ENCODE assay signal across 13 cellular contexts in the genomic region with DNA sequence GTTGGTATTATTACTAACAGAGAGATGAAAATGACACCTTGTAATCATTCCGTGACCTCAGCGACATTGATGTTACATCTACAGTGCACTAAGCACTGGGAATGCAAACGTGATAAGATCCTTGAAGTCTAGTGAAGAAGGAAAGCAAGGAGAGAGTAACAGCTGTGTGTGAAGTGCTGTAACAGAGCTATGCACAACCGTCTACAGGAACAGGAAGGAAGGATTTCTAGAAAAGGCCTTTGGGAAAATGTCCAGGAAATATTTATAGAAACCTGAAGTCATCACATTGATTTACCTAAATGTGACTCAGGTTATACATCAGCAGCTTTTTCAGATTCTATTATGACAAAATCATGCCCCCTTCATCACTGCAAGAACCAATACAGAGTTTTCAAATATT.
DNase-seq lines count a peak whose midpoint lies in the region; ATAC-seq, FAIRE-seq and TF ChIP-seq lines count a peak whose summit lies in the region.
"Had no signal": no experiment of that assay in that cellular context is flagged by ENCODE, and none has a peak within 500 bp of the region (broad histone marks: within the 10 kb centered on the region; RNA-seq: fewer than 3 reads in every experiment).

No MANE protein-coding gene starts in this region.

- no peak for FAIRE-seq in A549 (lab: Jason Lieb, UNC)

- DNase-seq in A549 (ENCODE audit: low read depth in 1 of 2, low spot score in 1 of 2) = peak in 1 of 2 experiments; percentile 85
- peak; percentile 6 for DNase-seq in EL
- DNase-seq in kidney tubule cell (ENCODE audit: low spot score) = peak; percentile 79
- DNase-seq in colonic mucosa = no peak
- DNase-seq in type B pancreatic cell (ENCODE audit: extremely low spot score, unreplicated experiment) = no peak
- DNase-seq: MM.1S, NCI-H510A treated with DMSO at 0.1 percent for 48 hours, SHP77 treated with DMSO at 0.1 percent for 48 hours had no signal

- ATAC-seq in A549 = peak; percentile 75 to 86
- ATAC-seq in GM19452 (IDR thresholded peaks at IDR 0.05; ENCODE audit: unreplicated experiment) = no peak
- ATAC-seq in HG03442 (IDR thresholded peaks at IDR 0.05; ENCODE audit: unreplicated experiment) = no peak
- ATAC-seq: left lobe of liver had no signal

- TF ChIP-seq POLR2A in A549 (IDR thresholded peaks at IDR 0.05; ENCODE audit: low read length) = no peak

- peak overlapping the region; percentile 0 for H3K4me3 Mint-ChIP-seq in activated naive CD8-positive, alpha-beta T cell
- no peak overlapping the region for H3K4me3 Mint-ChIP-seq in type B pancreatic cell
- H3K4me3 Mint-ChIP-seq: CD14-positive monocyte had no signal

- H3K4me1 Mint-ChIP-seq in activated naive CD8-positive, alpha-beta T cell (ENCODE audit: low read depth) = peaks cover 71% of the 10 kb centered on the region
- H3K4me1 Mint-ChIP-seq in type B pancreatic cell (ENCODE audit: unreplicated experiment) = peaks cover 10% of the 10 kb centered on the region

- peaks cover 10% of the 10 kb centered on the region for H3K36me3 Mint-ChIP-seq in activated naive CD8-positive, alpha-beta T cell
- H3K36me3 Mint-ChIP-seq in type B pancreatic cell = no peaks in the 10 kb centered on the region
- H3K36me3 Mint-ChIP-seq: CD14-positive monocyte had no signal

- peaks cover 7% of the 10 kb centered on the region for H3K9me3 Mint-ChIP-seq in activated naive CD8-positive, alpha-beta T cell (ENCODE audit: low read depth)
- peaks cover 5% of the 10 kb centered on the region for H3K9me3 Mint-ChIP-seq in type B pancreatic cell

- H3K9me3 ChIP-seq in A549 = peaks cover 2% of the 10 kb centered on the region; the same call in 2 of the 3 replicates
- H3K9me3 ChIP-seq in colonic mucosa = no peaks in the 10 kb centered on the region

- peak; percentile 60 to 65; a peak in 3 of 5 replicates for TF ChIP-seq EP300 in A549 (IDR thresholded peaks at IDR 0.05)

- H3K4me1 ChIP-seq in A549 (peaks cover 43% of the 10 kb centered on the region), colonic mucosa (no peaks in the 10 kb centered on the region)

- no peaks in the 10 kb centered on the region for H3K27me3 ChIP-seq in colonic mucosa

- H3K4me2 ChIP-seq in A549 = peak overlapping the region; percentile 37

- POLR2A ChIA-PET in A549 (lab: Yijun Ruan, JAX) = interaction anchor here (0.6 to 1.1 kb wide), 4 partner anchors 111 to 304 kb away, joined by 3 to 5 read pairs (median 3); partner anchors contain the start of gene AMIGO2

- TF ChIP-seq CTCF in A549 (IDR thresholded peaks at IDR 0.05) = no peak
- no peak for TF ChIP-seq CTCF in colonic mucosa (IDR thresholded peaks at IDR 0.05)
- TF ChIP-seq CTCF in type B pancreatic cell (conservative IDR thresholded peaks at IDR 0.05) = no peak

- CTCF ChIA-PET in A549 (lab: Yijun Ruan, JAX) = interaction anchor here (0.8 to 2.0 kb wide), 5 partner anchors 14 to 351 kb away, joined by 3 to 7 read pairs (median 3); no protein-coding TSS in a partner anchor

- no peak overlapping the region for H3K9ac ChIP-seq in colonic mucosa (ENCODE audit: low read depth in 2 of 2, low read length in 2 of 2)

- H3K4me3 ChIP-seq in A549 (no peak overlapping the region), colonic mucosa (no peak overlapping the region)

- intact Hi-C loops in colonic mucosa (cut with DNase I) = no loop called here

- no peaks in the 10 kb centered on the region for H3K36me3 ChIP-seq in colonic mucosa

- H3K27ac ChIP-seq in A549 (peak overlapping the region; percentile 60 to 81), colonic mucosa (no peak overlapping the region)

- H3K27me3 Mint-ChIP-seq in activated naive CD8-positive, alpha-beta T cell = no peaks in the 10 kb centered on the region
- H3K27me3 Mint-ChIP-seq in type B pancreatic cell = peaks cover 4% of the 10 kb centered on the region

- peak overlapping the region; percentile 69 for H3K27ac Mint-ChIP-seq in activated naive CD8-positive, alpha-beta T cell
- no peak overlapping the region for H3K27ac Mint-ChIP-seq in type B pancreatic cell

- TF ChIP-seq RAD21 in A549 (conservative IDR thresholded peaks at IDR 0.05 in 1 of 2, IDR thresholded peaks at IDR 0.05 in 1 of 2) = no peak

- WGBS in A549 (ENCODE audit: missing lambda C conversion rate) = 24% methylated on average over 4 of the region's 4 CpGs

TF ChIP-seq in A549, 52 proteins besides CTCF, POLR2A, EP300 and RAD21:
- TF ChIP-seq POLR2AphosphoS2 (conservative IDR thresholded peaks at IDR 0.05; ENCODE audit: low read length) = no peak
- TF ChIP-seq ZNF302 (CRISPR knock-in tag; IDR thresholded peaks at IDR 0.05) = no peak
- no peak for TF ChIP-seq NFE2L2 (conservative IDR thresholded peaks at IDR 0.05; ENCODE audit: low read length)
- TF ChIP-seq HOXA7 (CRISPR knock-in tag; IDR thresholded peaks at IDR 0.05) = no peak
- TF ChIP-seq ZSCAN20 (CRISPR knock-in tag; IDR thresholded peaks at IDR 0.05) = no peak
- no peak for TF ChIP-seq RNF2 (IDR thresholded peaks at IDR 0.05; ENCODE audit: borderline replicate concordance, low read depth)
- no peak for TF ChIP-seq GATA3 (IDR thresholded peaks at IDR 0.05; ENCODE audit: borderline replicate concordance)
- TF ChIP-seq MYC (IDR thresholded peaks at IDR 0.05; ENCODE audit: borderline replicate concordance, low read length) = no peak
- TF ChIP-seq ZC3H11A (IDR thresholded peaks at IDR 0.05) = no peak
- peak; percentile 56 for TF ChIP-seq JUNB (IDR thresholded peaks at IDR 0.05)
- TF ChIP-seq, protein P1, sequence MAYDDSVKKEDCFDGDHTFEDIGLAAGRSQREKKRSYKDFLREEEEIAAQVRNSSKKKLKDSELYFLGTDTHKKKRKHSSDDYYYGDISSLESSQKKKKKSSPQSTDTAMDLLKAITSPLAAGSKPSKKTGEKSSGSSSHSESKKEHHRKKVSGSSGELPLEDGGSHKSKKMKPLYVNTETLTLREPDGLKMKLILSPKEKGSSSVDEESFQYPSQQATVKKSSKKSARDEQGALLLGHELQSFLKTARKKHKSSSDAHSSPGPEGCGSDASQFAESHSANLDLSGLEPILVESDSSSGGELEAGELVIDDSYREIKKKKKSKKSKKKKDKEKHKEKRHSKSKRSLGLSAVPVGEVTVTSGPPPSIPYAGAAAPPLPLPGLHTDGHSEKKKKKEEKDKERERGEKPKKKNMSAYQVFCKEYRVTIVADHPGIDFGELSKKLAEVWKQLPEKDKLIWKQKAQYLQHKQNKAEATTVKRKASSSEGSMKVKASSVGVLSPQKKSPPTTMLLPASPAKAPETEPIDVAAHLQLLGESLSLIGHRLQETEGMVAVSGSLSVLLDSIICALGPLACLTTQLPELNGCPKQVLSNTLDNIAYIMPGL (CRISPR knock-in tag; IDR thresholded peaks at IDR 0.05; ENCODE audit: borderline replicate concordance) = no peak
- TF ChIP-seq FOSL2 (IDR thresholded peaks at IDR 0.05) = no peak
- peak; percentile 67 for TF ChIP-seq FOSL2 (CRISPR knock-in tag; IDR thresholded peaks at IDR 0.05)
- TF ChIP-seq RCOR1 (IDR thresholded peaks at IDR 0.05; ENCODE audit: low read depth, low read length) = no peak
- no peak for TF ChIP-seq BHLHE40 (IDR thresholded peaks at IDR 0.05; ENCODE audit: low read depth, low read length)
- TF ChIP-seq JUN (IDR thresholded peaks at IDR 0.05) = peak in 1 of 2 experiments; percentile 56; a peak in 2 of 5 replicates
- no peak for TF ChIP-seq PHF8 (IDR thresholded peaks at IDR 0.05; ENCODE audit: borderline replicate concordance, low read depth)
- TF ChIP-seq FOSB (CRISPR knock-in tag; IDR thresholded peaks at IDR 0.05) = no peak
- TF ChIP-seq FOXS1 (CRISPR knock-in tag; IDR thresholded peaks at IDR 0.05) = no peak
- no peak for TF ChIP-seq MAZ (IDR thresholded peaks at IDR 0.05; ENCODE audit: borderline replicate concordance, low read depth, low read length)
- no peak for TF ChIP-seq HDAC2 (IDR thresholded peaks at IDR 0.05)

Comparison
In these comparisons a context has a peak if more than half of its experiments do, and no peak if none do; other contexts are left out.
1. ATAC-seq: peak in A549 (2 of 2); none in GM19452 (single experiment) and HG03442 (single experiment).
2. DNase-seq: peak in EL (single experiment) and kidney tubule cell (single experiment); none in colonic mucosa (single experiment) and type B pancreatic cell (single experiment).